ENCODE assay signal across 25 cellular contexts in genomic region chr9:34343605-34344004, GRCh38. TPM values are rescaled to one million over a fixed set of nuclear protein-coding genes. Genes with fewer than 3 reads are reported as not detected.
DNase-seq lines count a peak whose midpoint lies in the region; ATAC-seq, FAIRE-seq and TF ChIP-seq lines count a peak whose summit lies in the region.
"Had no signal": no experiment of that assay in that cellular context is flagged by ENCODE, and none has a peak within 500 bp of the region (broad histone marks: within the 10 kb centered on the region; RNA-seq: fewer than 3 reads in every experiment).

No MANE protein-coding gene starts in this region.

- no peak overlapping the region for H3K4me3 ChIP-seq in left ventricle myocardium inferior
- no peak overlapping the region for H3K4me3 ChIP-seq in thoracic aorta
- H3K4me3 ChIP-seq: K562, lower lobe of right lung, SK-N-MC had no signal

- FAIRE-seq in urothelium cell line (lab: Jason Lieb, UNC), result no peak
- FAIRE-seq: colon, K562 had no signal

- H3K4me1 Mint-ChIP-seq in brain (peaks cover 22% of the 10 kb centered on the region), neural crest cell (no peaks in the 10 kb centered on the region)
- H3K4me1 Mint-ChIP-seq: activated naive CD4-positive, alpha-beta T cell treated with anti-CD3 and anti-CD28 coated beads, Interleukin-2, amount 50 U/mL, for 24 hours; CD4-positive, CD25-positive, alpha-beta regulatory T cell; endodermal cell; T-helper 17 cell had no signal

- H3K27me3 Mint-ChIP-seq in brain, result no peaks in the 10 kb centered on the region
- no peaks in the 10 kb centered on the region for H3K27me3 Mint-ChIP-seq in neural crest cell (ENCODE audit: low read depth)
- H3K27me3 Mint-ChIP-seq: activated naive CD4-positive, alpha-beta T cell treated with anti-CD3 and anti-CD28 coated beads, Interleukin-2, amount 50 U/mL, for 24 hours; CD4-positive, CD25-positive, alpha-beta regulatory T cell; T-helper 17 cell had no signal

- H3K4me3 Mint-ChIP-seq in brain (no peak overlapping the region), neural crest cell (no peak overlapping the region)
- H3K4me3 Mint-ChIP-seq: activated naive CD4-positive, alpha-beta T cell treated with anti-CD3 and anti-CD28 coated beads, Interleukin-2, amount 50 U/mL, for 24 hours; CD4-positive, CD25-positive, alpha-beta regulatory T cell; endodermal cell; T-helper 17 cell had no signal

- no peak for ATAC-seq in thoracic aorta (ENCODE audit: insufficient number of reproducible peaks, low FRiP score, low read depth)
- no peak for ATAC-seq in HG03378 (IDR thresholded peaks at IDR 0.05; ENCODE audit: unreplicated experiment)
- ATAC-seq in GM18498 (IDR thresholded peaks at IDR 0.05; ENCODE audit: unreplicated experiment), result no peak
- ATAC-seq in GM19455 (IDR thresholded peaks at IDR 0.05; ENCODE audit: unreplicated experiment), result no peak
- ATAC-seq: HCT116, K562, T-helper 17 cell had no signal

- H3K27ac ChIP-seq in left ventricle myocardium inferior (replicated peaks) (peak overlapping the region; percentile 80), thoracic aorta (peak overlapping the region; percentile 83 to 97)
- H3K27ac ChIP-seq: lower lobe of right lung, neutrophil, SK-N-MC had no signal

- intact Hi-C loops in left ventricle myocardium inferior (cut with micrococcal nuclease), result no loop called here

- H3K9me3 ChIP-seq in left ventricle myocardium inferior (replicated peaks) (no peaks in the 10 kb centered on the region), thoracic aorta (no peaks in the 10 kb centered on the region)
- H3K9me3 ChIP-seq: lower lobe of right lung, neutrophil had no signal

- H3K36me3 Mint-ChIP-seq in brain, result peaks cover 51% of the 10 kb centered on the region
- no peaks in the 10 kb centered on the region for H3K36me3 Mint-ChIP-seq in neural crest cell (ENCODE audit: low read depth)

- H3K27ac Mint-ChIP-seq in brain, result peak overlapping the region in 3 of 5 experiments; percentile 23 to 93 (median 43)
- H3K27ac Mint-ChIP-seq in neural crest cell (ENCODE audit: unreplicated experiment), result peak overlapping the region; percentile 19
- H3K27ac Mint-ChIP-seq: activated naive CD4-positive, alpha-beta T cell treated with anti-CD3 and anti-CD28 coated beads, Interleukin-2, amount 50 U/mL, for 24 hours; CD4-positive, CD25-positive, alpha-beta regulatory T cell; endodermal cell; T-helper 17 cell had no signal

- H3K27me3 ChIP-seq in left ventricle myocardium inferior (ENCODE audit: low read depth), result no peaks in the 10 kb centered on the region
- no peaks in the 10 kb centered on the region for H3K27me3 ChIP-seq in thoracic aorta (replicated peaks; ENCODE audit: insufficient read depth)
- H3K27me3 ChIP-seq: neutrophil had no signal

- H3K9me3 Mint-ChIP-seq in brain (no peaks in the 10 kb centered on the region), neural crest cell (no peaks in the 10 kb centered on the region)
- H3K9me3 Mint-ChIP-seq: activated naive CD4-positive, alpha-beta T cell treated with anti-CD3 and anti-CD28 coated beads, Interleukin-2, amount 50 U/mL, for 24 hours; CD4-positive, CD25-positive, alpha-beta regulatory T cell; endodermal cell had no signal

- peaks cover 48% of the 10 kb centered on the region for H3K4me1 ChIP-seq in left ventricle myocardium inferior
- peaks cover 26 to 65% of the 10 kb centered on the region in 2 donors for H3K4me1 ChIP-seq in thoracic aorta (ENCODE audit: control insufficient read depth in 1 of 2, low read depth in 2 of 2)

- TF ChIP-seq CTCF in brain (conservative IDR thresholded peaks at IDR 0.05) (no peak), left ventricle myocardium inferior (IDR thresholded peaks at IDR 0.05; ENCODE audit: borderline replicate concordance) (no peak), neural crest cell (conservative IDR thresholded peaks at IDR 0.05) (no peak), thoracic aorta (IDR thresholded peaks at IDR 0.05) (no peak)

- DNase-seq in left ventricle myocardium inferior (no peak), neural crest cell (ENCODE audit: low read depth, low spot score) (no peak), thoracic aorta (ENCODE audit: low spot score) (no peak), urothelium cell line (ENCODE audit: low spot score) (no peak)
- DNase-seq: activated CD4-positive, alpha-beta T cell treated with anti-CD3 and anti-CD28 coated beads for 4 hours; CD4-positive, CD25-positive, alpha-beta regulatory T cell; DMS 273 treated with DMSO at 0.1 percent for 48 hours; endodermal cell; lower lobe of right lung; MM.1S; NCI-H1417 treated with DMSO at 0.1 percent for 48 hours; NCI-H2107; NCI-H510A treated with DMSO at 0.1 percent for 48 hours; stimulated activated CD8-positive, alpha-beta memory T cell treated with anti-CD3 and anti-CD28 coated beads, Interleukin-4, amount 100 ng/mL, for 48 hours; T-helper 17 cell had no signal

- H3K36me3 ChIP-seq in left ventricle myocardium inferior, result peaks cover 50% of the 10 kb centered on the region
- H3K36me3 ChIP-seq in thoracic aorta, result peaks cover 12% of the 10 kb centered on the region

RNA-seq across cellular contexts. Expression of gene NUDT2, which starts 14.2 kb away (rescaled TPM):
- polyA plus RNA-seq in brain (ENCODE audit: insufficient read depth, low read depth, low replicate concordance), result 54.3 TPM
- 22.2 TPM for total RNA-seq in left ventricle myocardium inferior
- 17.8 and 19.8 TPM in 2 replicates for total RNA-seq in neural crest cell
- total RNA-seq in thoracic aorta, result 10 to 100 TPM in 1 of 2 donors, 1 to 10 TPM in 1; 3.4 to 20.8 TPM

RNA-seq across cellular contexts. Expression of gene KIF24, which starts 14.5 kb away (rescaled TPM):
- 9.4 TPM for polyA plus RNA-seq in brain (ENCODE audit: insufficient read depth, low read depth, low replicate concordance)
- total RNA-seq in left ventricle myocardium inferior (0.63 TPM), neural crest cell (12.3 and 13.8 TPM in 2 replicates), thoracic aorta (1 to 10 TPM in 1 of 2 donors, under 1 TPM in 1; 0.56 to 1.1 TPM)

RNA-seq across cellular contexts. Expression of gene MYORG, which starts 33.1 kb away (rescaled TPM):
- 13.5 TPM for polyA plus RNA-seq in brain (ENCODE audit: insufficient read depth, low read depth, low replicate concordance)
- total RNA-seq in left ventricle myocardium inferior (6.3 TPM), neural crest cell (1.7 and 2.0 TPM in 2 replicates), thoracic aorta (10 to 100 TPM in 1 of 2 donors, 1 to 10 TPM in 1; 7.4 to 12.1 TPM)
